ENCODE assay signal across 1 cellular context in genomic region chr19:14004619-14005380, GRCh38.
TF ChIP-seq lines count a peak whose summit lies in the region.

No MANE protein-coding gene starts in this region.

TF ChIP-seq in endothelial cell of umbilical vein, 7 proteins besides CTCF, POLR2A, EP300 and RAD21:
- TF ChIP-seq MAX (IDR thresholded peaks at IDR 0.05; ENCODE audit: insufficient read depth, insufficient read length) (peak; percentile 81), POLR2AphosphoS5 (IDR thresholded peaks at IDR 0.05; ENCODE audit: insufficient read depth, low read depth, low read length) (no peak)
